ENCODE assay signal across 20 cellular contexts in the genomic region with DNA sequence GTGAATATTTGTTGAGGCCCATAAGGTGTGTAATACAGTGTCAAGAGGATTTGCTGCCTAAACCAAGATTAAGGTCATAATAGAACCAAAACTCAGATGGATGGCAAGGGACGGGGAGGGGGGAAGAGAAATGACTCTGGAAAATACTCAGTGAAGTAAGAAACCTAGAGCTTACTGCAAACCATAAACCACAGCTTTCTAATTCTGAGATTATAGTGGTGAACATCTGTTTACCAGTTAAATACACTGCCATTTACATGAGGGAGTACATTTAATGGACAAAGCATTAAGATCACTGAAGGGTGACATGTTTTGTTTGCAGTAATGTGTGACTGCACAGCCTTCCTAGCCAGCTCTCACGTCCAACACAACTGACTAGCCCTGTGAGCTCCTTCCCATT. TPM values are rescaled to one million over a fixed set of nuclear protein-coding genes. Genes with fewer than 3 reads are reported as not detected.
DNase-seq lines count a peak whose midpoint lies in the region; ATAC-seq and TF ChIP-seq lines count a peak whose summit lies in the region.
"Had no signal": no experiment of that assay in that cellular context is flagged by ENCODE, and none has a peak within 500 bp of the region (broad histone marks: within the 10 kb centered on the region; RNA-seq: fewer than 3 reads in every experiment).

No MANE protein-coding gene starts in this region.

- no peak for TF ChIP-seq CTCF in WERI-Rb-1 (IDR thresholded peaks at IDR 0.05; ENCODE audit: low read depth, low read length)

- in situ Hi-C loops in G401 (cut with HindIII; ENCODE audit: low sequenced_read_pairs), result no loop called here

- H3K4me3 ChIP-seq in WERI-Rb-1 (ENCODE audit: low read depth, low read length), result no peak overlapping the region
- H3K4me3 ChIP-seq: breast epithelium, SJSA1, thoracic aorta had no signal

- H3K36me3 ChIP-seq in WERI-Rb-1, result no peaks in the 10 kb centered on the region
- H3K36me3 ChIP-seq: breast epithelium, neutrophil, SJSA1, thoracic aorta had no signal

- ATAC-seq in GM18868 (IDR thresholded peaks at IDR 0.05; ENCODE audit: unreplicated experiment), result peak; percentile 65
- ATAC-seq: sciatic nerve had no signal

- H3K27me3 ChIP-seq in WERI-Rb-1 (ENCODE audit: insufficient read depth, low read depth, severe bottlenecking), result peaks cover 6% of the 10 kb centered on the region

- peaks cover 12% of the 10 kb centered on the region for H3K9me3 ChIP-seq in WERI-Rb-1 (ENCODE audit: severe bottlenecking)
- H3K9me3 ChIP-seq: breast epithelium, neutrophil, SJSA1, thoracic aorta had no signal

- DNase-seq in DMS153 treated with DMSO at 0.1 percent for 48 hours (lab: John Stamatoyannopoulos, UW; ENCODE audit: unreplicated experiment) (peak; percentile 53), NCI-H146 treated with DMSO at 0.1 percent for 48 hours (lab: John Stamatoyannopoulos, UW; ENCODE audit: unreplicated experiment) (peak; percentile 30), WERI-Rb-1 (peak; percentile 39), cerebellar cortex (ENCODE audit: low spot score) (no peak), G401 (ENCODE audit: low spot score) (no peak)
- DNase-seq in activated effector memory CD4-positive, alpha-beta T cell treated with anti-CD3 and anti-CD28 coated beads, Interleukin-2, amount 50 U/mL, for 16 hours, result no peak
- DNase-seq: activated CD4-positive, alpha-beta T cell treated with anti-CD3 and anti-CD28 coated beads, Interleukin-2, amount 10 ng/mL, durations not matched to agents 24 days and 14 days; activated T-cell treated with anti-CD3 and anti-CD28 coated beads, Interleukin-2, amount 50 U/mL, for 1 hour; C1 segment of cervical spinal cord; effector memory CD4-positive, alpha-beta T cell; hypothalamus; NCI-H187; stimulated activated CD4-positive, alpha-beta T cell treated with anti-CD3 and anti-CD28 coated beads, Interleukin-2, amount 100 ng/mL, for 24 hours had no signal

- H3K27ac ChIP-seq in WERI-Rb-1, result no peak overlapping the region
- H3K27ac ChIP-seq: breast epithelium, neutrophil, SJSA1, thoracic aorta had no signal

RNA-seq across cellular contexts. Expression of gene EVX2, which starts 19.8 kb away (rescaled TPM):
- not detected in 2 replicates for total RNA-seq in G401 (2014; rRNA removed; shearing (Covaris generic))
- total RNA-seq: activated CD4-positive, alpha-beta T cell treated with anti-CD3 and anti-CD28 coated beads, Interleukin-2, amount 10 ng/mL, durations not matched to agents 24 days and 14 days; breast epithelium; mononuclear cell; sciatic nerve; SJSA1; thoracic aorta had no signal

RNA-seq across cellular contexts. Expression of gene HOXD13, which starts 28.6 kb away (rescaled TPM):
- total RNA-seq in G401 (2014; rRNA removed; shearing (Covaris generic)), result 0.43 TPM in 1 of 2 replicates, not detected in the other
- total RNA-seq: activated CD4-positive, alpha-beta T cell treated with anti-CD3 and anti-CD28 coated beads, Interleukin-2, amount 10 ng/mL, durations not matched to agents 24 days and 14 days; breast epithelium; mononuclear cell; sciatic nerve; thoracic aorta had no signal

RNA-seq across cellular contexts. Expression of gene HOXD12, which starts 35.6 kb away (rescaled TPM):
- not detected in 2 replicates for total RNA-seq in G401 (2014; rRNA removed; shearing (Covaris generic))
- total RNA-seq: activated CD4-positive, alpha-beta T cell treated with anti-CD3 and anti-CD28 coated beads, Interleukin-2, amount 10 ng/mL, durations not matched to agents 24 days and 14 days; breast epithelium; mononuclear cell; sciatic nerve; thoracic aorta had no signal

RNA-seq across cellular contexts. Expression of gene HOXD11, which starts 43.1 kb away (rescaled TPM):
- total RNA-seq in G401 (2014; rRNA removed; shearing (Covaris generic)), result not detected in 2 replicates
- total RNA-seq: activated CD4-positive, alpha-beta T cell treated with anti-CD3 and anti-CD28 coated beads, Interleukin-2, amount 10 ng/mL, durations not matched to agents 24 days and 14 days; mononuclear cell; SJSA1; thoracic aorta had no signal

RNA-seq across cellular contexts. Expression of gene HOXD10, which starts 52.6 kb away (rescaled TPM):
- total RNA-seq in G401 (2014; rRNA removed; shearing (Covaris generic)), result not detected in 2 replicates
- total RNA-seq: activated CD4-positive, alpha-beta T cell treated with anti-CD3 and anti-CD28 coated beads, Interleukin-2, amount 10 ng/mL, durations not matched to agents 24 days and 14 days; mononuclear cell; SJSA1; thoracic aorta had no signal

Comparison
In these comparisons a context has a peak if more than half of its experiments do, and no peak if none do; other contexts are left out.
1. DNase-seq: peak in DMS153 treated with DMSO at 0.1 percent for 48 hours (single experiment), NCI-H146 treated with DMSO at 0.1 percent for 48 hours (single experiment) and WERI-Rb-1 (single experiment); none in cerebellar cortex (single experiment), activated effector memory CD4-positive, alpha-beta T cell treated with anti-CD3 and anti-CD28 coated beads, Interleukin-2, amount 50 U/mL, for 16 hours (single experiment) and G401 (single experiment).